ENCODE assay signal across 1 cellular context in genomic region chr1:10398734-10399486, GRCh38.
A peak's percentile ranks its signal among the peaks of the same experiment; 100 is the strongest.
TF ChIP-seq lines count a peak whose summit lies in the region.

PGD (plus strand) TSS chr1:10399064; CDS start chr1:10399118, 54 bp downstream.

TF ChIP-seq in HEK293, 187 proteins besides CTCF, POLR2A, EP300 and RAD21 (continued from another document and continues in another):
- TF ChIP-seq ZNF155 (tag by site-specific recombination; IDR thresholded peaks at IDR 0.05) = no peak
- TF ChIP-seq ZNF274 (IDR thresholded peaks at IDR 0.05; ENCODE audit: low read length) = no peak
- no peak for TF ChIP-seq ZNF274 (tag by site-specific recombination; IDR thresholded peaks at IDR 0.05; ENCODE audit: borderline replicate concordance)
- TF ChIP-seq ZNF510 (tag by site-specific recombination; IDR thresholded peaks at IDR 0.05; ENCODE audit: insufficient replicate concordance) = no peak
- TF ChIP-seq ZBTB1 (tag by site-specific recombination; IDR thresholded peaks at IDR 0.05) = peak; percentile 79; the same call in 1 of the 2 replicates
- no peak for TF ChIP-seq ZNF248 (tag by site-specific recombination; IDR thresholded peaks at IDR 0.05)
- peak; percentile 99 for TF ChIP-seq ZBTB17 (tag by site-specific recombination; IDR thresholded peaks at IDR 0.05)
- TF ChIP-seq ZNF624 (tag by site-specific recombination; IDR thresholded peaks at IDR 0.05) = no peak
- TF ChIP-seq ZNF776 (tag by site-specific recombination; IDR thresholded peaks at IDR 0.05; ENCODE audit: borderline replicate concordance) = no peak
- TF ChIP-seq ZNF121 (tag by site-specific recombination; IDR thresholded peaks at IDR 0.05) = peak; percentile 83
- no peak for TF ChIP-seq ZNF302 (tag by site-specific recombination; IDR thresholded peaks at IDR 0.05; ENCODE audit: low read depth)
- TF ChIP-seq ZNF488 (tag by site-specific recombination; IDR thresholded peaks at IDR 0.05) = no peak
- no peak for TF ChIP-seq ZNF830 (tag by site-specific recombination; IDR thresholded peaks at IDR 0.05; ENCODE audit: low read depth)
- TF ChIP-seq ZNF366 (tag by site-specific recombination; conservative IDR thresholded peaks at IDR 0.05) = peak; percentile 90
- no peak for TF ChIP-seq ZNF670 (tag by site-specific recombination; IDR thresholded peaks at IDR 0.05; ENCODE audit: low read depth)
- TF ChIP-seq ZNF18 (tag by site-specific recombination; IDR thresholded peaks at IDR 0.05) = no peak
- TF ChIP-seq ZBTB49 (tag by site-specific recombination; IDR thresholded peaks at IDR 0.05; ENCODE audit: low read depth) = no peak
- no peak for TF ChIP-seq PRDM1 (tag by site-specific recombination; IDR thresholded peaks at IDR 0.05)
- no peak for TF ChIP-seq ZNF426 (tag by site-specific recombination; IDR thresholded peaks at IDR 0.05)
- TF ChIP-seq ZNF792 (tag by site-specific recombination; IDR thresholded peaks at IDR 0.05) = peak; percentile 55; the same call in 1 of the 2 replicates
- TF ChIP-seq SP3 (tag by site-specific recombination; IDR thresholded peaks at IDR 0.05) = peak; percentile 95
- no peak for TF ChIP-seq ZNF416 (tag by site-specific recombination; IDR thresholded peaks at IDR 0.05)
- TF ChIP-seq ZBTB48 (tag by site-specific recombination; IDR thresholded peaks at IDR 0.05) = peak; percentile 97
- peak; percentile 68 for TF ChIP-seq PBX3 (CRISPR knock-in tag; IDR thresholded peaks at IDR 0.05)
- TF ChIP-seq ZNF768 (tag by site-specific recombination; IDR thresholded peaks at IDR 0.05) = no peak
- peak; percentile 78 for TF ChIP-seq GLIS1 (tag by site-specific recombination; IDR thresholded peaks at IDR 0.05)
- no peak for TF ChIP-seq SALL2 (tag by site-specific recombination; IDR thresholded peaks at IDR 0.05; ENCODE audit: borderline replicate concordance)
- TF ChIP-seq AEBP2 (tag by site-specific recombination; IDR thresholded peaks at IDR 0.05; ENCODE audit: borderline replicate concordance) = no peak
- no peak for TF ChIP-seq ZNF747 (tag by site-specific recombination; IDR thresholded peaks at IDR 0.05)
- no peak for TF ChIP-seq ZNF837 (tag by site-specific recombination; IDR thresholded peaks at IDR 0.05)
- TF ChIP-seq ZNF266 (tag by site-specific recombination; IDR thresholded peaks at IDR 0.05; ENCODE audit: low read depth) = no peak
- no peak for TF ChIP-seq ZNF560 (tag by site-specific recombination; IDR thresholded peaks at IDR 0.05; ENCODE audit: borderline replicate concordance)
- no peak for TF ChIP-seq ZNF514 (tag by site-specific recombination; IDR thresholded peaks at IDR 0.05)
- TF ChIP-seq MYNN (tag by site-specific recombination; IDR thresholded peaks at IDR 0.05; ENCODE audit: borderline replicate concordance) = no peak
- TF ChIP-seq ZNF423 (tag by site-specific recombination; IDR thresholded peaks at IDR 0.05) = no peak; the same call in 1 of the 2 replicates
- TF ChIP-seq ZNF549 (tag by site-specific recombination; IDR thresholded peaks at IDR 0.05) = no peak
- TF ChIP-seq ZNF660 (tag by site-specific recombination; IDR thresholded peaks at IDR 0.05) = peak; percentile 52
- 0 out of 2 replicates have a peak, but pooled peaks have one; percentile 21 for TF ChIP-seq ZBTB10 (tag by site-specific recombination; IDR thresholded peaks at IDR 0.05)
- TF ChIP-seq ATF2 (tag by site-specific recombination; IDR thresholded peaks at IDR 0.05; ENCODE audit: low read depth) = 0 out of 2 replicates have a peak, but pooled peaks have one; percentile 4
- peak; percentile 86; the same call in 1 of the 2 replicates for TF ChIP-seq KLF7 (tag by site-specific recombination; IDR thresholded peaks at IDR 0.05; ENCODE audit: borderline replicate concordance)
- TF ChIP-seq ZNF677 (tag by site-specific recombination; IDR thresholded peaks at IDR 0.05) = 0 out of 2 replicates have a peak, but pooled peaks have one; percentile 14
- no peak for TF ChIP-seq GFI1B (tag by site-specific recombination; IDR thresholded peaks at IDR 0.05)
- TF ChIP-seq ZNF561 (tag by site-specific recombination; IDR thresholded peaks at IDR 0.05; ENCODE audit: borderline replicate concordance) = peak; percentile 59; the same call in 1 of the 2 replicates
- TF ChIP-seq TCF7L2 (IDR thresholded peaks at IDR 0.05; ENCODE audit: borderline replicate concordance, low read depth, low read length) = no peak
- TF ChIP-seq ZBTB20 (tag by site-specific recombination; IDR thresholded peaks at IDR 0.05) = peak; percentile 83
- no peak for TF ChIP-seq ZNF530 (tag by site-specific recombination; IDR thresholded peaks at IDR 0.05; ENCODE audit: low read depth)
- no peak for TF ChIP-seq ZNF626 (tag by site-specific recombination; IDR thresholded peaks at IDR 0.05)
- TF ChIP-seq ZNF600 (tag by site-specific recombination; IDR thresholded peaks at IDR 0.05) = peak; percentile 62
- peak; percentile 94 for TF ChIP-seq ZNF501 (tag by site-specific recombination; IDR thresholded peaks at IDR 0.05)
- TF ChIP-seq ZNF785 (tag by site-specific recombination; IDR thresholded peaks at IDR 0.05) = no peak
- 0 out of 2 replicates have a peak, but pooled peaks have one; percentile 13 for TF ChIP-seq HOXD13 (CRISPR knock-in tag; IDR thresholded peaks at IDR 0.05; ENCODE audit: borderline replicate concordance)
- no peak for TF ChIP-seq OSR2 (tag by site-specific recombination; IDR thresholded peaks at IDR 0.05)
- TF ChIP-seq SCRT1 (tag by site-specific recombination; IDR thresholded peaks at IDR 0.05; ENCODE audit: borderline replicate concordance) = 0 out of 2 replicates have a peak, but pooled peaks have one; percentile 24
- no peak for TF ChIP-seq REST (tag by site-specific recombination; IDR thresholded peaks at IDR 0.05)
